7 cellular contexts compared by ENCODE assay signal in the genomic region with DNA sequence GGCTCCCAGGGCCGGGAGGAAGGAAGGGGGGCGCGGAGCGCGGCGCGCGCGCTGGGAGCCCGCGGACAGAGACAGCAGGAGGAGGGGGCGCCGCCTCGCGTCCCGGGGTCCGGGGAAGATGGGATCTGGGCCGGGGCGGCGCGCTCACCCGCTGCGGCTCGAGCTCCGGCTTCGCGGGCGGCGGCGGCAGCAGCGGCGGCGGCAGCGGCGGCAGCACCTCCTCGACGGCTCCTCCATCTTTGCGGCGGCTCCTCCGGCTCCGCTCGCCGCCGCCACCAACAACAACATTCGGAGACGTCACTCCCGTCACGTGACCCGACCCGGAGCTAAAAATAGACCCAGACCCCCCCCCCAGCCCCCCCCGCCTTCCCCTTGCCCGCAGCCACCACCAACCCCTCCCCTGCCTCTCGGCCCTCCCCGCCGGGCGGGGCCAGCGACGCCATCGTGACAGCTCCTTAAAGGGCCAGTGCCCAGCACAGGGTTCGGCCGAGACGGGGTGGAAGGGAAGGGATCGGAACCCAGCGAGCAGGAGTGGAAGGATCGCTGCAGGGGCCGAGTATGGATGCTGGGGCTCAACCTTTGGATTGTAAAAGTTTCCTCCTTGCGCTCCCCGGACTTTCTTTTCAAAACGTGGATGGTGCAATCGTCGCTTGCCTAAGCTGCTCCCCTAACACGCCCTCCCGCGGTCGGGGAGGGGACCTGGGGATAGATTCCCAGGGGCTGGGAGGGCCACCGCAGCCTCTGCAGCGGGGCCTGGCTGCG.
DNase-seq lines count a peak whose midpoint lies in the region; ATAC-seq and TF ChIP-seq lines count a peak whose summit lies in the region.

TSS of gene HDAC5 (minus strand) at position 286 of the 762 bp plus-strand sequence. CDS start 6,126 bp downstream, outside the sequence.

- peak; percentile 95 to 96 for DNase-seq in NCI-H2081 (lab: John Stamatoyannopoulos, UW)
- DNase-seq in T1000 (lab: John Stamatoyannopoulos, UW) = peak; percentile 94
- DNase-seq in astrocyte of the hippocampus (ENCODE audit: low read depth, low spot score) = peak; percentile 97
- DNase-seq in hippocampal formation (lab: John Stamatoyannopoulos, UW) = peak; percentile 94 to 98
- DNase-seq in retinal pigment epithelial cell (ENCODE audit: low read depth) = peak; percentile 80

- TF ChIP-seq CTCF in retinal pigment epithelial cell (conservative IDR thresholded peaks at IDR 0.05; ENCODE audit: low read depth, low read length) = peak; percentile 64

- peak within 1 kb of the TSS; percentile 82 for H3K4me3 ChIP-seq in retinal pigment epithelial cell (ENCODE audit: low read length)

- ATAC-seq in GM18517 (IDR thresholded peaks at IDR 0.05; ENCODE audit: unreplicated experiment) (peak; percentile 80), HG03039 (IDR thresholded peaks at IDR 0.05; ENCODE audit: unreplicated experiment) (peak; percentile 94)

Comparison
In these comparisons a context has a peak if more than half of its experiments do, and no peak if none do; other contexts are left out.
1. Peak in every context shown above with its lines: DNase-seq, ATAC-seq and H3K4me3 ChIP-seq.